In genomic region chr7:18369011-18369410, GRCh38 we compare ENCODE assay signal across 29 cellular contexts.
"Had no signal": no experiment of that assay in that cellular context is flagged by ENCODE, and none has a peak within 500 bp of the region (broad histone marks: within the 10 kb centered on the region; RNA-seq: fewer than 3 reads in every experiment).

No MANE protein-coding gene starts in this region.

- H3K27ac ChIP-seq: colonic mucosa, coronary artery, dorsolateral prefrontal cortex, epithelial cell of prostate, esophagus muscularis mucosa, esophagus squamous epithelium, foreskin keratinocyte, gastrocnemius medialis, gastroesophageal sphincter, heart left ventricle, heart right ventricle, hepatocyte had no signal

- FAIRE-seq: colon, endometrium, endothelial cell of umbilical vein had no signal

- H3K79me2 ChIP-seq: hepatocyte had no signal

- H3K36me3 ChIP-seq: colonic mucosa, esophagus muscularis mucosa, esophagus squamous epithelium, gastrocnemius medialis, gastroesophageal sphincter, heart left ventricle, heart right ventricle had no signal

- H3K27me3 ChIP-seq: colonic mucosa, dorsolateral prefrontal cortex, esophagus muscularis mucosa, esophagus squamous epithelium, foreskin keratinocyte, gastrocnemius medialis, gastroesophageal sphincter, heart left ventricle, heart right ventricle, hepatocyte had no signal

- H3K9me3 Mint-ChIP-seq: dendritic cell treated with granulocyte-macrophage colony-stimulating factor and Interleukin-4, amounts not matched to agents 40 ng/mL and 50 ng/mL, for 4 days; effector memory CD8-positive, alpha-beta T cell; endodermal cell had no signal

- H3K27ac Mint-ChIP-seq: dendritic cell treated with granulocyte-macrophage colony-stimulating factor and Interleukin-4, amounts not matched to agents 40 ng/mL and 50 ng/mL, for 4 days; effector memory CD8-positive, alpha-beta T cell; endodermal cell had no signal

- H3K4me3 Mint-ChIP-seq: dendritic cell treated with granulocyte-macrophage colony-stimulating factor and Interleukin-4, amounts not matched to agents 40 ng/mL and 50 ng/mL, for 4 days; effector memory CD8-positive, alpha-beta T cell; endodermal cell had no signal

- H3K4me2 ChIP-seq: hepatocyte had no signal

- H3K4me3 ChIP-seq: colonic mucosa, coronary artery, dorsolateral prefrontal cortex, esophagus muscularis mucosa, esophagus squamous epithelium, gastrocnemius medialis, gastroesophageal sphincter, heart left ventricle, heart right ventricle, hepatocyte had no signal

- H3K27me3 Mint-ChIP-seq: dendritic cell treated with granulocyte-macrophage colony-stimulating factor and Interleukin-4, amounts not matched to agents 40 ng/mL and 50 ng/mL, for 4 days; effector memory CD8-positive, alpha-beta T cell had no signal

- ATAC-seq: effector memory CD8-positive, alpha-beta T cell; esophagus mucosa; foreskin keratinocyte; gastrocnemius medialis; gastroesophageal sphincter; heart left ventricle; heart right ventricle had no signal

- H3K4me1 ChIP-seq: colonic mucosa, esophagus muscularis mucosa, esophagus squamous epithelium, foreskin keratinocyte, gastroesophageal sphincter had no signal

- H2AFZ ChIP-seq: hepatocyte had no signal

- H3K9me3 ChIP-seq: colonic mucosa, esophagus muscularis mucosa, esophagus squamous epithelium, gastrocnemius medialis, gastroesophageal sphincter, heart left ventricle, heart right ventricle had no signal

- DNase-seq: colonic mucosa; cortex of kidney; dermis blood vessel endothelial cell; dorsolateral prefrontal cortex; effector CD4-positive, alpha-beta T cell; effector CD8-positive, alpha-beta T cell; effector memory CD4-positive, alpha-beta T cell; effector memory CD8-positive, alpha-beta T cell; endodermal cell; erythroblast; esophagus squamous epithelium; foreskin fibroblast; foreskin keratinocyte; foreskin melanocyte; gastrocnemius medialis; glutamatergic neuron; head of caudate nucleus; heart left ventricle; heart right ventricle had no signal
